Comparison of ENCODE assay signal across 8 cellular contexts in genomic region chr1:15850450-15851079, GRCh38. TPM values are rescaled to one million over a fixed set of nuclear protein-coding genes. Genes with fewer than 3 reads are reported as not detected.
DNase-seq lines count a peak whose midpoint lies in the region; FAIRE-seq and TF ChIP-seq lines count a peak whose summit lies in the region.

No MANE protein-coding gene starts in this region.

- CTCF ChIA-PET in activated CD4-positive, alpha-beta T cell treated with anti-CD3 and anti-CD28 coated beads, Interleukin-2, amount 10 ng/mL, durations not matched to agents 7 days and 5 days (lab: Charles Lee), result interaction anchor here (0.6 to 2.3 kb wide), 4 partner anchors 17 to 149 kb away, joined by 3 to 10 read pairs (median 3); no protein-coding TSS in a partner anchor

- no peaks in the 10 kb centered on the region for H3K9me3 ChIP-seq in kidney (ENCODE audit: control insufficient read depth in 1 of 2, low read length in 2 of 2)

- H3K9me3 Mint-ChIP-seq in activated CD4-positive, alpha-beta T cell treated with anti-CD3 and anti-CD28 coated beads, Interleukin-2, amount 10 ng/mL, durations not matched to agents 7 days and 5 days, result no peaks in the 10 kb centered on the region
- H3K9me3 Mint-ChIP-seq in activated T-helper 1 cell treated with anti-CD3 and anti-CD28 coated beads, Interleukin-12 subunit alpha, Interleukin-12 subunit beta, Interleukin-2, Interleukin-4 antibody, amounts not matched to agents 30 ng/mL and 10 ng/mL and 1 ng/mL, durations not matched to agents 14 hours and 24 hours and 36 hours, result no peaks in the 10 kb centered on the region

- peak overlapping the region; percentile 65 for H3K4me3 Mint-ChIP-seq in activated CD4-positive, alpha-beta T cell treated with anti-CD3 and anti-CD28 coated beads, Interleukin-2, amount 10 ng/mL, durations not matched to agents 7 days and 5 days
- H3K4me3 Mint-ChIP-seq in activated T-helper 1 cell treated with anti-CD3 and anti-CD28 coated beads, Interleukin-12 subunit alpha, Interleukin-12 subunit beta, Interleukin-2, Interleukin-4 antibody, amounts not matched to agents 30 ng/mL and 10 ng/mL and 1 ng/mL, durations not matched to agents 14 hours and 24 hours and 36 hours, result peak overlapping the region; percentile 94

- POLR2A ChIA-PET in activated CD4-positive, alpha-beta T cell treated with anti-CD3 and anti-CD28 coated beads, Interleukin-2, amount 10 ng/mL, durations not matched to agents 7 days and 5 days (lab: Charles Lee), result interaction anchor here (0.7 to 1.1 kb wide), 3 partner anchors 18 to 232 kb away, joined by 3 read pairs; no protein-coding TSS in a partner anchor

- H3K4me1 Mint-ChIP-seq in activated CD4-positive, alpha-beta T cell treated with anti-CD3 and anti-CD28 coated beads, Interleukin-2, amount 10 ng/mL, durations not matched to agents 7 days and 5 days, result peaks cover 41% of the 10 kb centered on the region
- H3K4me1 Mint-ChIP-seq in activated T-helper 1 cell treated with anti-CD3 and anti-CD28 coated beads, Interleukin-12 subunit alpha, Interleukin-12 subunit beta, Interleukin-2, Interleukin-4 antibody, amounts not matched to agents 30 ng/mL and 10 ng/mL and 1 ng/mL, durations not matched to agents 14 hours and 24 hours and 36 hours (ENCODE audit: low read depth), result peaks cover 38% of the 10 kb centered on the region

- H3K36me3 ChIP-seq in kidney (ENCODE audit: control insufficient read depth in 1 of 2, insufficient read depth in 2 of 2, low read length in 2 of 2), result no peaks in the 10 kb centered on the region

- peak overlapping the region in 1 of 2 donors; percentile 53 for H3K9ac ChIP-seq in kidney (ENCODE audit: low read length in 2 of 2)

- peaks cover 14% of the 10 kb centered on the region for H3K36me3 Mint-ChIP-seq in activated CD4-positive, alpha-beta T cell treated with anti-CD3 and anti-CD28 coated beads, Interleukin-2, amount 10 ng/mL, durations not matched to agents 7 days and 5 days (ENCODE audit: low read depth)
- H3K36me3 Mint-ChIP-seq in activated T-helper 1 cell treated with anti-CD3 and anti-CD28 coated beads, Interleukin-12 subunit alpha, Interleukin-12 subunit beta, Interleukin-2, Interleukin-4 antibody, amounts not matched to agents 30 ng/mL and 10 ng/mL and 1 ng/mL, durations not matched to agents 14 hours and 24 hours and 36 hours (ENCODE audit: low read depth), result peaks cover 11% of the 10 kb centered on the region

- no peak for TF ChIP-seq CTCF in kidney (IDR thresholded peaks at IDR 0.05; ENCODE audit: borderline replicate concordance, extremely low read depth, insufficient read depth)

- H3K4me1 ChIP-seq in kidney (ENCODE audit: control insufficient read depth in 1 of 2, insufficient read depth in 1 of 2, low read depth in 1 of 2, low read length in 2 of 2), result peaks cover 6 to 16% of the 10 kb centered on the region in 2 donors

- FAIRE-seq in kidney (lab: Jason Lieb, UNC), result no peak

- intact Hi-C loops in activated T-helper 1 cell treated with anti-CD3 and anti-CD28 coated beads, Interleukin-12 subunit alpha, Interleukin-12 subunit beta, Interleukin-2, Interleukin-4 antibody, amounts not matched to agents 30 ng/mL and 10 ng/mL and 1 ng/mL, durations not matched to agents 14 hours and 24 hours and 36 hours (cut with micrococcal nuclease), result no loop called here
- intact Hi-C loops in kidney (cut with DNase I), result no loop called here

- H3K4me3 ChIP-seq in kidney (ENCODE audit: low read length in 2 of 2), result peak overlapping the region; percentile 16 to 96

- DNase-seq in activated CD4-positive, alpha-beta T cell treated with anti-CD3 and anti-CD28 coated beads, Interleukin-2, amount 10 ng/mL, durations not matched to agents 7 days and 5 days, result no peak
- no peak for DNase-seq in activated CD4-positive, alpha-beta T cell treated with anti-CD3 and anti-CD28 coated beads for 4 hours
- no peak for DNase-seq in activated T-helper 1 cell treated with anti-CD3 and anti-CD28 coated beads, Interleukin-12 subunit alpha, Interleukin-12 subunit beta, Interleukin-2, Interleukin-4 antibody, amounts not matched to agents 30 ng/mL and 10 ng/mL and 1 ng/mL, durations not matched to agents 14 hours and 24 hours and 36 hours (ENCODE audit: low spot score)
- DNase-seq in kidney (no peak), NK-92 (lab: John Stamatoyannopoulos, UW; ENCODE audit: unreplicated experiment) (no peak), SKM-1 treated with dmso at 0.1 percent for 144 hours (lab: John Stamatoyannopoulos, UW; ENCODE audit: unreplicated experiment) (no peak)
- no peak for DNase-seq in activated effector memory CD4-positive, alpha-beta T cell treated with Interleukin-2 at 50 U/mL for 16 hours

- no peaks in the 10 kb centered on the region for H3K27me3 Mint-ChIP-seq in activated CD4-positive, alpha-beta T cell treated with anti-CD3 and anti-CD28 coated beads, Interleukin-2, amount 10 ng/mL, durations not matched to agents 7 days and 5 days
- no peaks in the 10 kb centered on the region for H3K27me3 Mint-ChIP-seq in activated T-helper 1 cell treated with anti-CD3 and anti-CD28 coated beads, Interleukin-12 subunit alpha, Interleukin-12 subunit beta, Interleukin-2, Interleukin-4 antibody, amounts not matched to agents 30 ng/mL and 10 ng/mL and 1 ng/mL, durations not matched to agents 14 hours and 24 hours and 36 hours (ENCODE audit: insufficient read depth)

- H3K27ac ChIP-seq in kidney (ENCODE audit: low read depth in 2 of 2, low read length in 2 of 2), result no peak overlapping the region
- H3K27ac ChIP-seq in temporal lobe (ENCODE audit: low read depth, low read length), result peak overlapping the region; percentile 30

- H3K27ac Mint-ChIP-seq in activated CD4-positive, alpha-beta T cell treated with anti-CD3 and anti-CD28 coated beads, Interleukin-2, amount 10 ng/mL, durations not matched to agents 7 days and 5 days, result no peak overlapping the region
- no peak overlapping the region for H3K27ac Mint-ChIP-seq in activated T-helper 1 cell treated with anti-CD3 and anti-CD28 coated beads, Interleukin-12 subunit alpha, Interleukin-12 subunit beta, Interleukin-2, Interleukin-4 antibody, amounts not matched to agents 30 ng/mL and 10 ng/mL and 1 ng/mL, durations not matched to agents 14 hours and 24 hours and 36 hours

RNA-seq across cellular contexts. Expression of gene SPEN, which starts 3.1 kb away (rescaled TPM):
- 10 to 100 TPM; 65.1 to 65.2 TPM for total RNA-seq in activated CD4-positive, alpha-beta T cell treated with anti-CD3 and anti-CD28 coated beads, Interleukin-2, amount 10 ng/mL, durations not matched to agents 7 days and 5 days
- 81.9 and 87.6 TPM in 2 replicates for total RNA-seq in activated T-helper 1 cell treated with anti-CD3 and anti-CD28 coated beads, Interleukin-12 subunit alpha, Interleukin-12 subunit beta, Interleukin-2, Interleukin-4 antibody, amounts not matched to agents 30 ng/mL and 10 ng/mL and 1 ng/mL, durations not matched to agents 14 hours and 24 hours and 36 hours
- total RNA-seq in kidney, result 70.7 TPM
- 9.4 TPM for polyA plus RNA-seq in kidney (ENCODE audit: insufficient read depth, low read depth, low replicate concordance)
- 75.0 TPM for total RNA-seq in temporal lobe

RNA-seq across cellular contexts. Expression of gene UQCRHL, which starts 43.1 kb away (rescaled TPM):
- total RNA-seq in activated CD4-positive, alpha-beta T cell treated with anti-CD3 and anti-CD28 coated beads, Interleukin-2, amount 10 ng/mL, durations not matched to agents 7 days and 5 days, result 1 to 10 TPM; 1.1 to 1.8 TPM
- 1.3 and 1.5 TPM in 2 replicates for total RNA-seq in activated T-helper 1 cell treated with anti-CD3 and anti-CD28 coated beads, Interleukin-12 subunit alpha, Interleukin-12 subunit beta, Interleukin-2, Interleukin-4 antibody, amounts not matched to agents 30 ng/mL and 10 ng/mL and 1 ng/mL, durations not matched to agents 14 hours and 24 hours and 36 hours
- total RNA-seq in kidney, result 0.91 TPM
- polyA plus RNA-seq in kidney (ENCODE audit: insufficient read depth, low read depth, low replicate concordance), result 11.8 TPM
- total RNA-seq in temporal lobe, result 1.2 TPM
